In the genomic region with DNA sequence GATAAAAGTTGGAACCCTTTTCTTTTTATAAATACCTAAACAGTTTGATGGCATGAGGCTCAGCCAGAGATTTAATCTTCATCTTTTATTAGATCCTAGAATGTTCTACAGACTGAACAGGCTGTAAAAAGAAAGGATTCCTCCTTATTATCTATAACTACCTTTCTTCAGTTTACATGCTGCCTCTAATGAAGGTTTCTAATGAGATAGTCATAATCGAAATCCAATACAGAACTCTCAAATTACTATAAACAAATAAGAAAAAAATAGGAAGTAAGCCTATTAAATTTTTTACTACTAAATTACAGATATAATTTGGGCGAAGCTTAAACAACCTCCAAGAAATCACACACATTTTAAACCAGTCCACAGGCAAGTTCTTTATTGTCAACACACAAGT, we compare ENCODE assay signal across 20 cellular contexts. TPM values are rescaled to one million over a fixed set of nuclear protein-coding genes. Genes with fewer than 3 reads are reported as not detected.
DNase-seq lines count a peak whose midpoint lies in the region; ATAC-seq, FAIRE-seq and TF ChIP-seq lines count a peak whose summit lies in the region.
"Had no signal": no experiment of that assay in that cellular context is flagged by ENCODE, and none has a peak within 500 bp of the region (broad histone marks: within the 10 kb centered on the region; RNA-seq: fewer than 3 reads in every experiment).

No MANE protein-coding gene starts in this region.

- no peak overlapping the region for H3K9ac ChIP-seq in HepG2 (ENCODE audit: insufficient read depth, low read depth, low read length)

- H3K27me3 Mint-ChIP-seq in activated T-helper 17 cell treated with anti-CD3 and anti-CD28 coated beads, Interleukin-2, amount 50 U/mL, for 72 hours: no peaks in the 10 kb centered on the region
- no peaks in the 10 kb centered on the region; the same call in 1 of the 2 replicates for H3K27me3 Mint-ChIP-seq in WTC11 (ENCODE audit: low read depth)
- H3K27me3 Mint-ChIP-seq: activated naive CD4-positive, alpha-beta T cell treated with anti-CD3 and anti-CD28 coated beads, Interleukin-2, amount 50 U/mL, for 24 hours had no signal

- DNase-seq in D721Med (ENCODE audit: insufficient read length, low spot score) (no peak), HepG2 (ENCODE audit: low spot score) (no peak), NCI-H774 (lab: John Stamatoyannopoulos, UW) (no peak), WTC11 (ENCODE audit: low spot score) (no peak)
- no peak for DNase-seq in stimulated activated effector memory CD8-positive, alpha-beta T cell treated with anti-CD3 and anti-CD28 coated beads, Interleukin-12 subunit alpha, Interleukin-12 subunit beta, amount 100 ng/mL, for 72 hours (ENCODE audit: low spot score in 2 of 2)
- DNase-seq: activated CD4-positive, alpha-beta T cell treated with anti-CD3 and anti-CD28 coated beads, Interleukin-2, amount 50 U/mL, for 1 hour; dermis blood vessel endothelial cell; GOT3; KG1; NCI-H1417; NCI-H2171 treated with DMSO at 0.1 percent for 48 hours; NCI-H82; retina had no signal

- no peak for ATAC-seq in activated T-helper 17 cell treated with anti-CD3 and anti-CD28 coated beads, Interleukin-2, amount 50 U/mL, for 72 hours (replicated peaks)
- no peak for ATAC-seq in HepG2
- no peak for ATAC-seq in stimulated activated effector memory CD8-positive, alpha-beta T cell treated with anti-CD3 and anti-CD28 coated beads, Interleukin-12 subunit alpha, Interleukin-12 subunit beta, amount 100 ng/mL, for 72 hours
- ATAC-seq in GM19395 (IDR thresholded peaks at IDR 0.05; ENCODE audit: unreplicated experiment): no peak
- no peak for ATAC-seq in WTC11
- ATAC-seq: Panc1 had no signal

- CTCF ChIA-PET in HepG2 (lab: Yijun Ruan, JAX; ENCODE audit: low intra/inter-chr PET ratio, low total read pairs): no interaction called here
- CTCF ChIA-PET in WTC11 (lab: Charles Lee): no interaction called here

- H3K4me3 ChIP-seq in HepG2 (replicated peaks in 1 of 3; ENCODE audit: insufficient read depth in 1 of 3, low read depth in 2 of 3, low read length in 3 of 3): no peak overlapping the region
- H3K4me3 ChIP-seq: lung had no signal

- 83% methylated on average over 2 of the region's 2 CpGs for WGBS in HepG2 (ENCODE audit: low lambda C conversion rate)

- H3K36me3 ChIP-seq in HepG2 (replicated peaks in 1 of 2; ENCODE audit: control insufficient read depth in 1 of 2, insufficient read depth in 2 of 2, low read length in 2 of 2): peaks cover 2 to 30% of the 10 kb centered on the region in 2 experiments
- H3K36me3 ChIP-seq: breast epithelium had no signal

- H4K20me1 ChIP-seq in HepG2 (ENCODE audit: insufficient read depth, low read length): peaks cover 25% of the 10 kb centered on the region

- H3K4me1 Mint-ChIP-seq in activated T-helper 17 cell treated with anti-CD3 and anti-CD28 coated beads, Interleukin-2, amount 50 U/mL, for 72 hours: peaks cover 35% of the 10 kb centered on the region
- H3K4me1 Mint-ChIP-seq in stimulated activated effector memory CD8-positive, alpha-beta T cell treated with anti-CD3 and anti-CD28 coated beads, Interleukin-12 subunit alpha, Interleukin-12 subunit beta, amount 100 ng/mL, for 72 hours: peaks cover 50% of the 10 kb centered on the region
- H3K4me1 Mint-ChIP-seq in WTC11: peaks cover 26% of the 10 kb centered on the region

- H3K79me2 ChIP-seq in HepG2 (ENCODE audit: insufficient read depth, low read length): peaks cover 50% of the 10 kb centered on the region

- H3K4me2 ChIP-seq in HepG2 (ENCODE audit: low read depth, low read length): peak overlapping the region; percentile 36; the same call in 1 of the 2 replicates

- intact Hi-C loops in HepG2 (cut with micrococcal nuclease; ENCODE audit: unreplicated experiment): no loop called here

- in situ Hi-C loops in HepG2 (cut with HindIII; ENCODE audit: extremely low pct_ligation_motif_present, low pct_unique_long_range_greater_than_20kb): no loop called here

- peak; percentile 11 for FAIRE-seq in D721Med (lab: Jason Lieb, UNC)
- no peak for FAIRE-seq in HepG2 (lab: Jason Lieb, UNC)

- TF ChIP-seq POLR2A in HepG2 (IDR thresholded peaks at IDR 0.05; ENCODE audit: insufficient read depth in 1 of 2, low read depth in 2 of 2, low read length in 2 of 2): no peak

- no peak for TF ChIP-seq RAD21 in HepG2 (CRISPR knock-in tag; IDR thresholded peaks at IDR 0.05)

- H3K4me1 ChIP-seq in HepG2 (ENCODE audit: insufficient read depth, low read length): peaks cover 31% of the 10 kb centered on the region
- H3K4me1 ChIP-seq: breast epithelium had no signal

- H3K27me3 ChIP-seq in HepG2 (ENCODE audit: control insufficient read depth in 1 of 2, insufficient read depth in 2 of 2, low read length in 2 of 2): no peaks in the 10 kb centered on the region
- H3K27me3 ChIP-seq: breast epithelium had no signal

- H3K27ac ChIP-seq in HepG2 (ENCODE audit: extremely low read length, insufficient read depth, low read length): no peak overlapping the region

- TF ChIP-seq EP300 in HepG2 (IDR thresholded peaks at IDR 0.05; ENCODE audit: low read depth in 2 of 2, low read length in 2 of 2) (no peak), HepG2 (CRISPR knock-in tag; IDR thresholded peaks at IDR 0.05; ENCODE audit: borderline replicate concordance) (no peak)

- H3K9me3 ChIP-seq in HepG2 (ENCODE audit: low read length): no peaks in the 10 kb centered on the region
- H3K9me3 ChIP-seq: breast epithelium had no signal

- no peak overlapping the region for H2AFZ ChIP-seq in HepG2 (ENCODE audit: low read length)

- peaks cover 94% of the 10 kb centered on the region for H3K36me3 Mint-ChIP-seq in activated T-helper 17 cell treated with anti-CD3 and anti-CD28 coated beads, Interleukin-2, amount 50 U/mL, for 72 hours (ENCODE audit: low read depth)
- peaks cover 98% of the 10 kb centered on the region for H3K36me3 Mint-ChIP-seq in stimulated activated effector memory CD8-positive, alpha-beta T cell treated with anti-CD3 and anti-CD28 coated beads, Interleukin-12 subunit alpha, Interleukin-12 subunit beta, amount 100 ng/mL, for 72 hours
- H3K36me3 Mint-ChIP-seq in WTC11: peaks cover 53% of the 10 kb centered on the region

- POLR2A ChIA-PET in HepG2 (lab: Yijun Ruan, JAX): no interaction called here
- POLR2A ChIA-PET in WTC11 (lab: Charles Lee): interaction anchor here (0.6 kb wide), 1 partner anchor 13 kb away, joined by 4 read pairs; no protein-coding TSS in a partner anchor

- H3K9me3 Mint-ChIP-seq in activated T-helper 17 cell treated with anti-CD3 and anti-CD28 coated beads, Interleukin-2, amount 50 U/mL, for 72 hours: no peaks in the 10 kb centered on the region
- H3K9me3 Mint-ChIP-seq in stimulated activated effector memory CD8-positive, alpha-beta T cell treated with anti-CD3 and anti-CD28 coated beads, Interleukin-12 subunit alpha, Interleukin-12 subunit beta, amount 100 ng/mL, for 72 hours: no peaks in the 10 kb centered on the region
- no peaks in the 10 kb centered on the region for H3K9me3 Mint-ChIP-seq in WTC11
- H3K9me3 Mint-ChIP-seq: activated naive CD4-positive, alpha-beta T cell treated with anti-CD3 and anti-CD28 coated beads, Interleukin-2, amount 50 U/mL, for 24 hours; nephron had no signal

- no peak for TF ChIP-seq CTCF in D721Med (IDR thresholded peaks at IDR 0.05; ENCODE audit: insufficient read depth, missing control alignments)
- no peak for TF ChIP-seq CTCF in HepG2 (CRISPR knock-in tag; IDR thresholded peaks at IDR 0.05)
- TF ChIP-seq CTCF in WTC11 (IDR thresholded peaks at IDR 0.05): no peak

- no peak overlapping the region for H3K27ac Mint-ChIP-seq in activated T-helper 17 cell treated with anti-CD3 and anti-CD28 coated beads, Interleukin-2, amount 50 U/mL, for 72 hours
- H3K27ac Mint-ChIP-seq in stimulated activated effector memory CD8-positive, alpha-beta T cell treated with anti-CD3 and anti-CD28 coated beads, Interleukin-12 subunit alpha, Interleukin-12 subunit beta, amount 100 ng/mL, for 72 hours: peak overlapping the region; percentile 48
- H3K27ac Mint-ChIP-seq in WTC11: no peak overlapping the region
- H3K27ac Mint-ChIP-seq: activated naive CD4-positive, alpha-beta T cell treated with anti-CD3 and anti-CD28 coated beads, Interleukin-2, amount 50 U/mL, for 24 hours had no signal

- BruUV-seq in HepG2 (replicated peaks; lab: Mats Ljungman, UMichigan): no TSS peak

- peak overlapping the region; percentile 30 for H3K4me3 Mint-ChIP-seq in activated T-helper 17 cell treated with anti-CD3 and anti-CD28 coated beads, Interleukin-2, amount 50 U/mL, for 72 hours
- no peak overlapping the region for H3K4me3 Mint-ChIP-seq in stimulated activated effector memory CD8-positive, alpha-beta T cell treated with anti-CD3 and anti-CD28 coated beads, Interleukin-12 subunit alpha, Interleukin-12 subunit beta, amount 100 ng/mL, for 72 hours
- H3K4me3 Mint-ChIP-seq in WTC11: no peak overlapping the region

TF ChIP-seq in HepG2, 621 proteins besides CTCF, POLR2A, EP300 and RAD21:
- no peak for TF ChIP-seq ZNF562 (CRISPR knock-in tag; IDR thresholded peaks at IDR 0.05; ENCODE audit: borderline replicate concordance)

RNA-seq across cellular contexts. Expression of gene WDR26, which starts 5.0 kb away (rescaled TPM):
- total RNA-seq in activated T-helper 17 cell treated with anti-CD3 and anti-CD28 coated beads, Interleukin-2, amount 50 U/mL, for 72 hours: 100 to 1,000 TPM in 1 of 2 donors, 10 to 100 TPM in 1; 75.6 to 154 TPM
- total RNA-seq in HepG2 (2016; rRNA removed; fragmentation: Illumina TruSeq; extraction: Trizol) (13.2 and 24.6 TPM in 2 replicates), WTC11 (2021) (64.9 to 66.1 TPM (median 65.3 TPM) in 3 replicates)
- 2.7 and 3.3 TPM in 2 replicates for total RNA-seq in HepG2 (2016; cell fraction: cytosol; rRNA removed; fragmentation: Illumina TruSeq; extraction: Trizol; ENCODE audit: low read depth)
- total RNA-seq in HepG2 (2016; cell fraction: insoluble cytoplasmic fraction; rRNA removed; fragmentation: Illumina TruSeq; extraction: Trizol): 13.3 and 24.2 TPM in 2 replicates
- 12.5 and 15.1 TPM in 2 replicates for total RNA-seq in HepG2 (2016; cell fraction: membrane; rRNA removed; fragmentation: Illumina TruSeq; extraction: Trizol)
- total RNA-seq in HepG2 (2016; cell fraction: nucleus; rRNA removed; fragmentation: Illumina TruSeq; extraction: Trizol): 32.3 and 36.8 TPM in 2 replicates
- 23.3 and 23.7 TPM in 2 replicates for polyA plus RNA-seq in HepG2 (2011; rRNA removed)
- 8.6 and 13.7 TPM in 2 replicates for polyA plus RNA-seq in HepG2 (2011; cell fraction: cytosol; rRNA removed)
- polyA plus RNA-seq in HepG2 (2011; cell fraction: nucleus; rRNA removed): 39.3 and 44.1 TPM in 2 replicates
- polyA plus RNA-seq in HepG2 (2012): 39.2 and 40.9 TPM in 2 replicates
- 1.7 and 1.9 TPM in 2 replicates for polyA plus RNA-seq in HepG2 (2016; cell fraction: cytosol; fragmentation: Illumina TruSeq; extraction: Trizol; ENCODE audit: low read depth)
- polyA plus RNA-seq in HepG2 (2016; cell fraction: insoluble cytoplasmic fraction; fragmentation: Illumina TruSeq; extraction: Trizol; ENCODE audit: low read depth): 30.4 and 32.4 TPM in 2 replicates
- polyA plus RNA-seq in HepG2 (2016; cell fraction: membrane; fragmentation: Illumina TruSeq; extraction: Trizol; ENCODE audit: low read depth): 7.1 and 8.8 TPM in 2 replicates
- 48.4 and 49.1 TPM in 2 replicates for polyA plus RNA-seq in HepG2 (2016; cell fraction: nucleus; fragmentation: Illumina TruSeq; extraction: Trizol; ENCODE audit: insufficient read depth, low read depth)
- polyA minus RNA-seq in HepG2 (2011; rRNA and poly(A)+ RNA removed; ENCODE audit: low replicate concordance): 29.3 and 32.7 TPM in 2 replicates
- 44.8 and 53.5 TPM in 2 replicates for polyA minus RNA-seq in HepG2 (2011; cell fraction: cytosol; rRNA and poly(A)+ RNA removed)
- polyA minus RNA-seq in HepG2 (2011; cell fraction: nucleus; rRNA and poly(A)+ RNA removed): 117 and 134 TPM in 2 replicates
